In the genomic region with DNA sequence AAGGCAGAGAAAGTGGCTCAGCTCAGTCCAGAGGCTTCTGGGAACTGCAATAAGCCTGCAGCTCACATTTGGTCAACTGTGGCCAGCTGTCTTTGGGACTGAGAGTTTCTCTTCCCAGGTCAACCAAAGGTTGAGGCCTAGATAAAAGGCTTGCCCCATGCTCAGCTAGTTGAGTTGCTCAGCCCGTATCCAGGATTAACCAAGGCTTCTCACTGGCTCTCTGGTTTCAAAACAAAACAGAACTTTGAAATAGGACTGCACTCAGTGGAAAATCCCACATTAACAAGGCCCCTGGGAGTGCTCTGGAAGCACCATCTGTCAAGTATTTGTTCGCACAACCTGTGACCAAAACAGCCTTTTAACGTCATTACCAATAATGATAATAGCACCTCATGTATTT, we compare ENCODE assay signal across 14 cellular contexts. TPM values are rescaled to one million over a fixed set of nuclear protein-coding genes. Genes with fewer than 3 reads are reported as not detected.
DNase-seq lines count a peak whose midpoint lies in the region; ATAC-seq, FAIRE-seq and TF ChIP-seq lines count a peak whose summit lies in the region.
"Had no signal": no experiment of that assay in that cellular context is flagged by ENCODE, and none has a peak within 500 bp of the region (broad histone marks: within the 10 kb centered on the region; RNA-seq: fewer than 3 reads in every experiment).

No MANE protein-coding gene starts in this region.

- no peaks in the 10 kb centered on the region for H4K20me1 ChIP-seq in Karpas-422 (ENCODE audit: insufficient read depth, low read depth, low read length)

- no peak overlapping the region for H3K4me2 ChIP-seq in Karpas-422 (ENCODE audit: low read depth, low read length, poor library complexity, severe bottlenecking)
- H3K4me2 ChIP-seq: A549 had no signal

- no peaks in the 10 kb centered on the region for H3K9me2 ChIP-seq in Karpas-422 (replicated peaks; ENCODE audit: insufficient read depth, low read length)

- no peak overlapping the region for H2AFZ ChIP-seq in Karpas-422 (ENCODE audit: low read length)

- TF ChIP-seq POLR2A in uterus (IDR thresholded peaks at IDR 0.05): no peak

- no peak for TF ChIP-seq CTCF in mesothelial cell of epicardium (IDR thresholded peaks at IDR 0.05; ENCODE audit: unreplicated experiment)
- no peak for TF ChIP-seq CTCF in uterus (IDR thresholded peaks at IDR 0.05)

- H3K36me3 ChIP-seq in uterus (no peaks in the 10 kb centered on the region), Karpas-422 (ENCODE audit: insufficient read depth, low read length) (no peaks in the 10 kb centered on the region)

- no peak overlapping the region for H3K9ac ChIP-seq in Karpas-422 (ENCODE audit: low read length)

- no peaks in the 10 kb centered on the region for H3K27me3 ChIP-seq in uterus
- no peaks in the 10 kb centered on the region for H3K27me3 ChIP-seq in Karpas-422 (ENCODE audit: low read length)

- DNase-seq in NCI-H510A treated with DMSO at 0.1 percent for 48 hours (lab: John Stamatoyannopoulos, UW) (peak; percentile 51), NCI-H510A (lab: John Stamatoyannopoulos, UW) (no peak), SK-N-DZ (ENCODE audit: low spot score) (peak; percentile 60), mesothelial cell of epicardium (ENCODE audit: low spot score in 2 of 2, unreplicated experiment in 2 of 2) (no peak), uterus (peak; percentile 64 to 76), frontal cortex (ENCODE audit: low spot score in 2 of 2) (no peak), Karpas-422 (no peak)
- no peak for DNase-seq in activated naive CD4-positive, alpha-beta T cell treated with anti-CD3 and anti-CD28 coated beads, Interleukin-2, amount 50 U/mL, for 72 hours (ENCODE audit: low spot score in 2 of 2)
- DNase-seq: activated naive CD4-positive, alpha-beta T cell treated with anti-CD3 and anti-CD28 coated beads for 36 hours; RPMI8226 had no signal

- H3K4me1 Mint-ChIP-seq in mesothelial cell of epicardium: peaks cover 17% of the 10 kb centered on the region

- no peak for ATAC-seq in activated naive CD4-positive, alpha-beta T cell treated with anti-CD3 and anti-CD28 coated beads, Interleukin-2, amount 50 U/mL, for 72 hours
- ATAC-seq: A549; activated CD4-positive, CD25-positive, alpha-beta regulatory T cell treated with anti-CD3 and anti-CD28 coated beads, Interleukin-2, amount 50 U/mL, for 24 hours had no signal

- intact Hi-C loops in uterus (cut with DNase I; ENCODE audit: low total_unique reads): no loop called here

- H3K9me3 Mint-ChIP-seq in mesothelial cell of epicardium: no peaks in the 10 kb centered on the region
- H3K9me3 Mint-ChIP-seq in activated naive CD4-positive, alpha-beta T cell treated with anti-CD3 and anti-CD28 coated beads, Interleukin-2, amount 50 U/mL, for 72 hours: no peaks in the 10 kb centered on the region
- H3K9me3 Mint-ChIP-seq: activated naive CD4-positive, alpha-beta T cell treated with anti-CD3 and anti-CD28 coated beads for 36 hours had no signal

- H3K9me3 ChIP-seq in uterus (no peaks in the 10 kb centered on the region), Karpas-422 (ENCODE audit: low read length) (no peaks in the 10 kb centered on the region)
- H3K9me3 ChIP-seq: A549 had no signal

- H3K27ac Mint-ChIP-seq in mesothelial cell of epicardium: peak overlapping the region; percentile 16
- H3K27ac Mint-ChIP-seq in activated naive CD4-positive, alpha-beta T cell treated with anti-CD3 and anti-CD28 coated beads, Interleukin-2, amount 50 U/mL, for 72 hours: no peak overlapping the region
- H3K27ac Mint-ChIP-seq: activated naive CD4-positive, alpha-beta T cell treated with anti-CD3 and anti-CD28 coated beads for 36 hours had no signal

- H3K27ac ChIP-seq in uterus: peak overlapping the region; percentile 84 to 87
- no peak overlapping the region for H3K27ac ChIP-seq in Karpas-422 (ENCODE audit: low read length)
- H3K27ac ChIP-seq: A549 had no signal

- no peak overlapping the region for H3K4me3 ChIP-seq in uterus
- H3K4me3 ChIP-seq in Karpas-422 (ENCODE audit: low read length): no peak overlapping the region
- H3K4me3 ChIP-seq: A549, lung had no signal

- H3K4me1 ChIP-seq in uterus (peaks cover 0 to 18% of the 10 kb centered on the region in 2 donors), Karpas-422 (ENCODE audit: low read length) (no peaks in the 10 kb centered on the region)
- H3K4me1 ChIP-seq: A549 had no signal

- no peaks in the 10 kb centered on the region for H3K27me3 Mint-ChIP-seq in mesothelial cell of epicardium (ENCODE audit: low read depth)

- no peaks in the 10 kb centered on the region for H3K36me3 Mint-ChIP-seq in mesothelial cell of epicardium
- H3K36me3 Mint-ChIP-seq in activated naive CD4-positive, alpha-beta T cell treated with anti-CD3 and anti-CD28 coated beads, Interleukin-2, amount 50 U/mL, for 72 hours: no peaks in the 10 kb centered on the region

- no peak for FAIRE-seq in frontal cortex (lab: Jason Lieb, UNC)
- FAIRE-seq: A549, endothelial cell of umbilical vein had no signal

- no peak overlapping the region for H3K4me3 Mint-ChIP-seq in mesothelial cell of epicardium
- H3K4me3 Mint-ChIP-seq: activated naive CD4-positive, alpha-beta T cell treated with anti-CD3 and anti-CD28 coated beads for 36 hours had no signal

- H3K79me2 ChIP-seq in Karpas-422 (ENCODE audit: low read length): no peaks in the 10 kb centered on the region

RNA-seq across cellular contexts. Expression of a gene that starts 40.3 kb away (rescaled TPM):
- polyA plus RNA-seq in SK-N-DZ (2014; cell fraction: cytosol; rRNA removed): 7.1 and 9.0 TPM in 2 replicates
- polyA plus RNA-seq in SK-N-DZ (2014; cell fraction: nucleus; rRNA removed): 2.6 and 2.9 TPM in 2 replicates
- 23.4 to 27.0 TPM (median 25.1 TPM) in 3 replicates for total RNA-seq in mesothelial cell of epicardium
- total RNA-seq in uterus: 10 to 100 TPM in 3 of 4 donors, 1 to 10 TPM in 1; 9.4 to 56.8 (median 26.8) TPM
- not detected for total RNA-seq in activated naive CD4-positive, alpha-beta T cell treated with anti-CD3 and anti-CD28 coated beads, Interleukin-2, amount 50 U/mL, for 72 hours
- total RNA-seq in frontal cortex: 54.6 TPM
- total RNA-seq in Karpas-422 (2014; rRNA removed; shearing (Covaris generic); ENCODE audit: low replicate concordance): not detected in 2 replicates
- total RNA-seq: activated naive CD4-positive, alpha-beta T cell treated with anti-CD3 and anti-CD28 coated beads for 36 hours had no signal

Comparison
In these comparisons a context has a peak if more than half of its experiments do, and no peak if none do; other contexts are left out.
1. DNase-seq: peak in NCI-H510A treated with DMSO at 0.1 percent for 48 hours (single experiment), SK-N-DZ (single experiment) and uterus (2 of 2); none in NCI-H510A (single experiment), mesothelial cell of epicardium (0 of 2), activated naive CD4-positive, alpha-beta T cell treated with anti-CD3 and anti-CD28 coated beads, Interleukin-2, amount 50 U/mL, for 72 hours (0 of 2), frontal cortex (0 of 2) and Karpas-422 (single experiment).
2. RNA of a gene that starts 40.3 kb away (total RNA-seq): 54.6 TPM in frontal cortex (single experiment), 9.4 to 56.8 TPM in uterus and 23.4 to 27.0 TPM in mesothelial cell of epicardium; not detected in activated naive CD4-positive, alpha-beta T cell treated with anti-CD3 and anti-CD28 coated beads, Interleukin-2, amount 50 U/mL, for 72 hours and not detected in Karpas-422; every median in the first group is over 4 times any median in the second.